ENCODE assay signal across 1 cellular context in the genomic region with DNA sequence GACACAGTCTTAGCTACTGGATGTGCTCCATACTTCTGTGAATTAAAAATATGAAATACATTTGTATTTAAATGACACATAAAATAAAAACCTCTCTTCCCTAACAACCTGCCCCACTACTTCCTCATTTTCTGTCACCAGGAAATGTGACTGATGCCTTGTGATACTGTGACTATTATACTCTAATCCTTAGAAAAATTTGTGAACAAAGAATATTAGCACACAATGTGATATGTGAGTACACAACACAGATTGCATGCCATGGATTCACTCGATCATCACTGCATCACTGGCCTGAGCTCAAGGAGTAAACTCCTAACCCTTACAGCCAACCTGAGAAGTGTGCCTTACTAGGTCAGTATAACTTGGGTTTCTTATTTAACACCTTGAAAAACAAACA.
TF ChIP-seq lines count a peak whose summit lies in the region.

No MANE protein-coding gene starts in this region.

TF ChIP-seq in SK-N-SH treated with all-trans-retinoic acid at 6 μM for 48 hours, 23 proteins besides CTCF, POLR2A, EP300 and RAD21 (continued from another document):
- TF ChIP-seq PATZ1 (CRISPR knock-in tag; IDR thresholded peaks at IDR 0.05; ENCODE audit: borderline replicate concordance) (no peak), GLIS3 (CRISPR knock-in tag; IDR thresholded peaks at IDR 0.05) (no peak), ZNF565 (CRISPR knock-in tag; conservative IDR thresholded peaks at IDR 0.05; ENCODE audit: low read depth) (no peak), RARB (CRISPR knock-in tag; IDR thresholded peaks at IDR 0.05) (no peak), ARNTL (CRISPR knock-in tag; IDR thresholded peaks at IDR 0.05; ENCODE audit: borderline replicate concordance, low read depth) (no peak), TCF4 (CRISPR knock-in tag; IDR thresholded peaks at IDR 0.05; ENCODE audit: borderline replicate concordance) (no peak)
TF ChIP-seq in SK-N-SH treated with all-trans-retinoic acid at 6 μM for 48 hours: peak in this region for 0.
